Comparison of ENCODE assay signal across 15 cellular contexts in the genomic region with DNA sequence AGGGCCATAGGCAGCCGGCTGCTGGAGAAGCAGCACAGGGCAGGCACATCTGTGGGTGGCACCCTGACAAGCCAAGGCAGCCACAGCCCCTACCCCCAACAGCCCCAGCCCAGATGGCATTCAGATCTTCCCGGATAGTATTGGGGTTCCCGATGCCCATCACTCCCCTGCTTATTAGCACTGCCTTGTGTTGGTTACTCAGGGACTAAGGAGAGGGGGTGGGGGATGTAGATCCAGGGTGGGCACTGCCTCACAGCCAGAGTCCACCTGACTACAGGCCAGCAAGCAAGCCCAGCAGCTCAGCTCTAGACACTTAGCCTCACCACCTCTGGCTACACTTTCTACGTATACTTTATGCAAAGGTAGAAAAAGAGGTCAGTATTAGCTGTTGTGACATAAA. TPM values are rescaled to one million over a fixed set of nuclear protein-coding genes. Genes with fewer than 3 reads are reported as not detected.
"Had no signal": no experiment of that assay in that cellular context is flagged by ENCODE, and none has a peak within 500 bp of the region (broad histone marks: within the 10 kb centered on the region; RNA-seq: fewer than 3 reads in every experiment).

No MANE protein-coding gene starts in this region.

RNA-seq across cellular contexts. Expression of a gene that starts 30.7 kb away (rescaled TPM):
- total RNA-seq: stomach, subcutaneous adipose tissue, suprapubic skin, temporal lobe, testis, thoracic aorta, thyroid gland, tibial nerve, transverse colon, upper lobe of left lung, upper lobe of right lung, ureter, urinary bladder, uterus, vagina had no signal
